1 cellular context compared by ENCODE assay signal in the genomic region with DNA sequence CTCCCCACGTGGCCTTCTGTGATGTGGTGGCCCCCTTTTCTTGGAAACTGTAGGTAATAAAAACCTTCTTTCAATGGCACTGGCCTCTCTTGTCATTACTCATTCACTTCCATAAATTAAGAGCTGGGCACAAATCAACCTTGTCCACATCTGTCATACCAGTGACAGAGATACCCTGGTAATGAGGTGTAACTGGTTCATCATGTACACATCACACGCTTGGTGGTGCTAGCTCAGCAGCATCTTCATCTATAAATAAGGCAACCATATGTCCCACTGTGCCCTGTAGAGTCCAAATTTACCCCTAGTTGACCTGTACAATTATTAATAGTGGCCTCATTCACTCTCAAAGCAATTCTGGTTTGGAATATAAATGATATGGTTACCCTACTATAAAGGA.
TF ChIP-seq lines count a peak whose summit lies in the region.

No MANE protein-coding gene starts in this region.

TF ChIP-seq in SK-N-SH, 30 proteins besides CTCF, POLR2A, EP300 and RAD21 (continued from another document):
- TF ChIP-seq, protein P1, sequence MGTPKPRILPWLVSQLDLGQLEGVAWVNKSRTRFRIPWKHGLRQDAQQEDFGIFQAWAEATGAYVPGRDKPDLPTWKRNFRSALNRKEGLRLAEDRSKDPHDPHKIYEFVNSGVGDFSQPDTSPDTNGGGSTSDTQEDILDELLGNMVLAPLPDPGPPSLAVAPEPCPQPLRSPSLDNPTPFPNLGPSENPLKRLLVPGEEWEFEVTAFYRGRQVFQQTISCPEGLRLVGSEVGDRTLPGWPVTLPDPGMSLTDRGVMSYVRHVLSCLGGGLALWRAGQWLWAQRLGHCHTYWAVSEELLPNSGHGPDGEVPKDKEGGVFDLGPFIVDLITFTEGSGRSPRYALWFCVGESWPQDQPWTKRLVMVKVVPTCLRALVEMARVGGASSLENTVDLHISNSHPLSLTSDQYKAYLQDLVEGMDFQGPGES (IDR thresholded peaks at IDR 0.05; ENCODE audit: low read depth, low read length): no peak
- no peak for TF ChIP-seq NFIC (IDR thresholded peaks at IDR 0.05; ENCODE audit: borderline replicate concordance)
- TF ChIP-seq, protein P2, sequence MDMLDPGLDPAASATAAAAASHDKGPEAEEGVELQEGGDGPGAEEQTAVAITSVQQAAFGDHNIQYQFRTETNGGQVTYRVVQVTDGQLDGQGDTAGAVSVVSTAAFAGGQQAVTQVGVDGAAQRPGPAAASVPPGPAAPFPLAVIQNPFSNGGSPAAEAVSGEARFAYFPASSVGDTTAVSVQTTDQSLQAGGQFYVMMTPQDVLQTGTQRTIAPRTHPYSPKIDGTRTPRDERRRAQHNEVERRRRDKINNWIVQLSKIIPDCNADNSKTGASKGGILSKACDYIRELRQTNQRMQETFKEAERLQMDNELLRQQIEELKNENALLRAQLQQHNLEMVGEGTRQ (IDR thresholded peaks at IDR 0.05; ENCODE audit: borderline replicate concordance, low read depth, low read length): no peak
- TF ChIP-seq TEAD4 (IDR thresholded peaks at IDR 0.05; ENCODE audit: borderline replicate concordance, insufficient read depth): no peak
- no peak for TF ChIP-seq POLR2AphosphoS5 (IDR thresholded peaks at IDR 0.05; ENCODE audit: low read depth, low read length)
